ENCODE assay signal across 13 cellular contexts in genomic region chr10:133185916-133186315, GRCh38. TPM values are rescaled to one million over a fixed set of nuclear protein-coding genes. Genes with fewer than 3 reads are reported as not detected.
A peak's percentile ranks its signal among the peaks of the same experiment; 100 is the strongest.
DNase-seq lines count a peak whose midpoint lies in the region; TF ChIP-seq lines count a peak whose summit lies in the region.
"Had no signal": no experiment of that assay in that cellular context is flagged by ENCODE, and none has a peak within 500 bp of the region (broad histone marks: within the 10 kb centered on the region; RNA-seq: fewer than 3 reads in every experiment).

No MANE protein-coding gene starts in this region.

- peaks cover 9% of the 10 kb centered on the region for H3K36me3 Mint-ChIP-seq in endodermal cell (ENCODE audit: low read depth)
- H3K36me3 Mint-ChIP-seq: CD8-positive, alpha-beta memory T cell; IgD-negative memory B cell had no signal

- H3K36me3 ChIP-seq in BLaER1 (no peaks in the 10 kb centered on the region), endodermal cell (ENCODE audit: control insufficient read depth, insufficient read depth, low read length) (no peaks in the 10 kb centered on the region), neuronal stem cell (replicated peaks in 1 of 2; ENCODE audit: control insufficient read depth in 2 of 2, insufficient read depth in 2 of 2, low read length in 2 of 2) (peaks cover 0 to 10% of the 10 kb centered on the region in 2 donors)
- H3K36me3 ChIP-seq in BLaER1 treated with 17β-estradiol and CSF1 and Interleukin-3, amounts not matched to agents 10 nM and 100 nM: no peaks in the 10 kb centered on the region
- H3K36me3 ChIP-seq: BE2C had no signal

- no peak overlapping the region for H3K4me3 Mint-ChIP-seq in endodermal cell
- H3K4me3 Mint-ChIP-seq: CD8-positive, alpha-beta memory T cell; IgD-negative memory B cell had no signal

- no peaks in the 10 kb centered on the region for H3K4me1 Mint-ChIP-seq in endodermal cell
- H3K4me1 Mint-ChIP-seq: CD8-positive, alpha-beta memory T cell; IgD-negative memory B cell had no signal

- no peaks in the 10 kb centered on the region for H3K9me3 Mint-ChIP-seq in endodermal cell
- H3K9me3 Mint-ChIP-seq: CD8-positive, alpha-beta memory T cell had no signal

- peak overlapping the region; percentile 83 for H3K18ac ChIP-seq in neuronal stem cell (ENCODE audit: low read length)

- peak overlapping the region; percentile 5 for H2AFZ ChIP-seq in neuronal stem cell (ENCODE audit: low read length)

- no peak overlapping the region for H4K91ac ChIP-seq in neuronal stem cell (ENCODE audit: low read depth, low read length, poor library complexity)

- H2AK5ac ChIP-seq in neuronal stem cell (ENCODE audit: low read depth, low read length): peak overlapping the region; percentile 63

- H2BK5ac ChIP-seq in neuronal stem cell (ENCODE audit: low read length): peak overlapping the region; percentile 82

- H3K27me3 ChIP-seq in BLaER1 (peaks cover 14% of the 10 kb centered on the region; the same call in 1 of the 2 replicates), endodermal cell (ENCODE audit: control insufficient read depth, insufficient read depth, low read length, poor library complexity, severe bottlenecking) (no peaks in the 10 kb centered on the region), neuronal stem cell (ENCODE audit: control insufficient read depth in 3 of 3, insufficient read depth in 3 of 3, low read depth in 1 of 3, low read length in 3 of 3) (peaks cover 0 to 2% (median 0%) of the 10 kb centered on the region in 3 experiments)
- peaks cover 0 to 68% (median 16%) of the 10 kb centered on the region in 11 experiments; a peak in 19 of 22 replicates for H3K27me3 ChIP-seq in BLaER1 treated with 17β-estradiol and CSF1 and Interleukin-3, amounts not matched to agents 10 nM and 100 nM

- H3K27me3 Mint-ChIP-seq in endodermal cell (ENCODE audit: insufficient read depth): no peaks in the 10 kb centered on the region
- H3K27me3 Mint-ChIP-seq: CD8-positive, alpha-beta memory T cell had no signal

- H3K14ac ChIP-seq in neuronal stem cell (ENCODE audit: low read length): peak overlapping the region; percentile 38

- H3K4me3 ChIP-seq in BLaER1: peak overlapping the region; percentile 68
- H3K4me3 ChIP-seq in BLaER1 treated with 17β-estradiol and CSF1 and Interleukin-3, amounts not matched to agents 10 nM and 100 nM: peak overlapping the region in 8 of 10 experiments; percentile 1 to 63 (median 56); a peak in 14 of 20 replicates
- no peak overlapping the region for H3K4me3 ChIP-seq in endodermal cell (ENCODE audit: low read length)
- H3K4me3 ChIP-seq in neuronal stem cell (ENCODE audit: low read length in 2 of 2): no peak overlapping the region
- H3K4me3 ChIP-seq: A549 had no signal

- peak overlapping the region; percentile 79 for H3K9ac ChIP-seq in BLaER1
- H3K9ac ChIP-seq in BLaER1 treated with 17β-estradiol and CSF1 and Interleukin-3, amounts not matched to agents 10 nM and 100 nM: peak overlapping the region in 8 of 11 experiments; percentile 41 to 77 (median 62); a peak in 14 of 22 replicates
- no peak overlapping the region for H3K9ac ChIP-seq in endodermal cell (ENCODE audit: extremely low read depth, low read length, poor library complexity, severe bottlenecking)
- no peak overlapping the region for H3K9ac ChIP-seq in neuronal stem cell (ENCODE audit: low read depth, low read length, poor library complexity)

- WGBS in endodermal cell (ENCODE audit: insufficient coverage in 1 of 2, insufficient read length in 1 of 2), 2 experiments: 87% methylated on average over 22 to 25 of the region's 27 CpGs
- WGBS in neuronal stem cell (ENCODE audit: extremely low coverage in 2 of 2, insufficient read length in 2 of 2, insufficient replicate concordance in 1 of 2), 2 donors: no CpG with 5 or more reads among the region's 27 CpGs

- peaks cover 30% of the 10 kb centered on the region; the same call in 1 of the 2 replicates for H4K20me1 ChIP-seq in BLaER1
- peaks cover 0 to 64% (median 27%) of the 10 kb centered on the region in 11 experiments; a peak in 16 of 22 replicates for H4K20me1 ChIP-seq in BLaER1 treated with 17β-estradiol and CSF1 and Interleukin-3, amounts not matched to agents 10 nM and 100 nM

- no peak for TF ChIP-seq CTCF in endodermal cell (conservative IDR thresholded peaks at IDR 0.05)

- no peak overlapping the region for H3K27ac Mint-ChIP-seq in endodermal cell
- H3K27ac Mint-ChIP-seq: CD8-positive, alpha-beta memory T cell; IgD-negative memory B cell had no signal

- DNase-seq in endodermal cell (no peak), neuronal stem cell (ENCODE audit: low spot score) (no peak), DMS79 (lab: John Stamatoyannopoulos, UW) (no peak), NOMO-1 (lab: John Stamatoyannopoulos, UW; ENCODE audit: unreplicated experiment in 2 of 2) (no peak)
- DNase-seq: BE2C; Caco-2; CD8-positive, alpha-beta memory T cell had no signal

- H3K79me1 ChIP-seq in neuronal stem cell (ENCODE audit: low read depth, low read length): peaks cover 11% of the 10 kb centered on the region

- H2BK12ac ChIP-seq in neuronal stem cell (ENCODE audit: low read length): no peak overlapping the region

- no peak overlapping the region for H3K4ac ChIP-seq in neuronal stem cell (ENCODE audit: low read length)

- H2BK15ac ChIP-seq in neuronal stem cell (ENCODE audit: low read length): no peak overlapping the region

- peaks cover 81% of the 10 kb centered on the region for H3K4me1 ChIP-seq in BLaER1
- peaks cover 27 to 83% (median 73%) of the 10 kb centered on the region in 10 experiments for H3K4me1 ChIP-seq in BLaER1 treated with 17β-estradiol and CSF1 and Interleukin-3, amounts not matched to agents 10 nM and 100 nM
- no peaks in the 10 kb centered on the region for H3K4me1 ChIP-seq in endodermal cell (ENCODE audit: control insufficient read depth, insufficient read depth, low read length)
- peaks cover 5% of the 10 kb centered on the region in 2 donors for H3K4me1 ChIP-seq in neuronal stem cell (ENCODE audit: control insufficient read depth in 2 of 2, insufficient read depth in 1 of 2, low read depth in 1 of 2, low read length in 2 of 2)
- H3K4me1 ChIP-seq: A549, BE2C, Caco-2 had no signal

- H3K9me3 ChIP-seq in BLaER1 (no peaks in the 10 kb centered on the region), endodermal cell (ENCODE audit: control insufficient read depth, low read length) (no peaks in the 10 kb centered on the region), neuronal stem cell (replicated peaks in 1 of 2; ENCODE audit: control insufficient read depth in 2 of 2, insufficient read depth in 1 of 2, low read depth in 1 of 2, low read length in 2 of 2) (peaks cover 0 to 9% of the 10 kb centered on the region in 2 donors)
- H3K9me3 ChIP-seq in BLaER1 treated with 17β-estradiol and CSF1 and Interleukin-3, amounts not matched to agents 10 nM and 100 nM (replicated peaks in 1 of 11): no peaks in the 10 kb centered on the region
- H3K9me3 ChIP-seq: A549, BE2C, Caco-2 had no signal

- H2BK120ac ChIP-seq in neuronal stem cell (ENCODE audit: low read depth, low read length): no peak overlapping the region

- peak overlapping the region; percentile 100 for H3K4me2 ChIP-seq in BLaER1
- H3K4me2 ChIP-seq in BLaER1 treated with 17β-estradiol and CSF1 and Interleukin-3, amounts not matched to agents 10 nM and 100 nM: peak overlapping the region; percentile 69 to 100 (median 99)
- no peak overlapping the region for H3K4me2 ChIP-seq in neuronal stem cell (ENCODE audit: insufficient read depth, low read length, poor library complexity, severe bottlenecking)
- H3K4me2 ChIP-seq: A549 had no signal

- H3K23ac ChIP-seq in neuronal stem cell (ENCODE audit: low read depth, low read length, poor library complexity): no peak overlapping the region

- no peak overlapping the region for H4K8ac ChIP-seq in neuronal stem cell (ENCODE audit: low read depth, low read length)

- H3K27ac ChIP-seq in BLaER1 (peak overlapping the region; percentile 90), endodermal cell (ENCODE audit: low read depth, low read length) (peak overlapping the region; percentile 60), neuronal stem cell (replicated peaks; ENCODE audit: low read length) (no peak overlapping the region)
- H3K27ac ChIP-seq in BLaER1 treated with 17β-estradiol and CSF1 and Interleukin-3, amounts not matched to agents 10 nM and 100 nM: peak overlapping the region in 7 of 11 experiments; percentile 32 to 83 (median 70); a peak in 13 of 22 replicates
- H3K27ac ChIP-seq: A549 had no signal

RNA-seq across cellular contexts. Expression of gene KNDC1, which starts 25.9 kb away (rescaled TPM):
- 1 to 10 TPM; 6.5 to 9.6 TPM for total RNA-seq in endodermal cell
- polyA plus RNA-seq in endodermal cell (2013, experiment 1 of 2): 7.3 TPM
- 4.6 TPM for polyA plus RNA-seq in endodermal cell (2013, experiment 2 of 2)
- 6.4 TPM for polyA plus RNA-seq in neuronal stem cell (2013, experiment 1 of 2)
- 6.1 TPM for polyA plus RNA-seq in neuronal stem cell (2013, experiment 2 of 2)
- total RNA-seq: CD8-positive, alpha-beta memory T cell had no signal

RNA-seq across cellular contexts. Expression of gene UTF1, which starts 44.1 kb away (rescaled TPM):
- 1 to 10 TPM in 1 of 2 donors, not detected in 1; 1.5 TPM for total RNA-seq in endodermal cell
- polyA plus RNA-seq in endodermal cell (2013, experiment 1 of 2): 1.1 TPM
- polyA plus RNA-seq in endodermal cell (2013, experiment 2 of 2): 0.54 TPM
- polyA plus RNA-seq in neuronal stem cell (2013, experiment 1 of 2): 0.35 TPM
- 0.33 TPM for polyA plus RNA-seq in neuronal stem cell (2013, experiment 2 of 2)
- total RNA-seq: Caco-2; CD8-positive, alpha-beta memory T cell; HT-29 had no signal
- polyA plus RNA-seq: A549; AG04450; CD8-positive, alpha-beta memory T cell; IgD-negative memory B cell had no signal

RNA-seq across cellular contexts. Expression of gene VENTX, which starts 51.7 kb away (rescaled TPM):
- 10 to 100 TPM in 1 of 2 donors, 1 to 10 TPM in 1; 5.5 to 14.2 TPM for total RNA-seq in endodermal cell
- polyA plus RNA-seq in endodermal cell (2013, experiment 1 of 2): 1.7 TPM
- polyA plus RNA-seq in endodermal cell (2013, experiment 2 of 2): 0.99 TPM
- 0.42 TPM for polyA plus RNA-seq in neuronal stem cell (2013, experiment 1 of 2)
- 0.35 TPM for polyA plus RNA-seq in neuronal stem cell (2013, experiment 2 of 2)
- total RNA-seq: Caco-2; CD8-positive, alpha-beta memory T cell; HT-29 had no signal
- polyA plus RNA-seq: A549; AG04450; CD8-positive, alpha-beta memory T cell; IgD-negative memory B cell had no signal

Comparison
In these comparisons a context has a peak if more than half of its experiments do, and no peak if none do; other contexts are left out.
1. H3K4me3 ChIP-seq: peak in BLaER1 (single experiment) and BLaER1 treated with 17β-estradiol and CSF1 and Interleukin-3, amounts not matched to agents 10 nM and 100 nM (8 of 10); none in endodermal cell (single experiment) and neuronal stem cell (0 of 2).
2. H3K9ac ChIP-seq: peak in BLaER1 (single experiment) and BLaER1 treated with 17β-estradiol and CSF1 and Interleukin-3, amounts not matched to agents 10 nM and 100 nM (8 of 11); none in endodermal cell (single experiment) and neuronal stem cell (single experiment).